14 cellular contexts compared by ENCODE assay signal in genomic region chr12:41917827-41918445, GRCh38.
DNase-seq lines count a peak whose midpoint lies in the region; ATAC-seq, FAIRE-seq and TF ChIP-seq lines count a peak whose summit lies in the region.
"Had no signal": no experiment of that assay in that cellular context is flagged by ENCODE, and none has a peak within 500 bp of the region (broad histone marks: within the 10 kb centered on the region; RNA-seq: fewer than 3 reads in every experiment).

No MANE protein-coding gene starts in this region.

- H3K9ac ChIP-seq in fibroblast of lung (ENCODE audit: insufficient read depth, low read length) = no peak overlapping the region

- ATAC-seq in psoas muscle (peak; percentile 65 to 96 (median 82)), GM21390 (IDR thresholded peaks at IDR 0.05; ENCODE audit: unreplicated experiment) (no peak)
- ATAC-seq: A549, sciatic nerve had no signal

- 15 to 17% (median 15%) methylated on average over 8 of the region's 8 CpGs for WGBS in psoas muscle, 3 donors

- H3K27me3 ChIP-seq in fibroblast of lung (ENCODE audit: control insufficient read depth, insufficient read depth, low read length) (no peaks in the 10 kb centered on the region), psoas muscle (ENCODE audit: insufficient read depth in 3 of 3, low read length in 2 of 3) (no peaks in the 10 kb centered on the region)
- H3K27me3 ChIP-seq: dorsolateral prefrontal cortex, tibial nerve had no signal

- no peaks in the 10 kb centered on the region for H3K79me2 ChIP-seq in fibroblast of lung (ENCODE audit: control insufficient read depth, insufficient read depth, low read length)

- intact Hi-C loops in psoas muscle (cut with DNase I) = no loop called here

- no peak overlapping the region for H2AFZ ChIP-seq in fibroblast of lung (ENCODE audit: low read length)

- H4K20me1 ChIP-seq in fibroblast of lung (ENCODE audit: control insufficient read depth, extremely low read depth, insufficient read depth, low read length) = no peaks in the 10 kb centered on the region

- no peaks in the 10 kb centered on the region for H3K4me1 ChIP-seq in fibroblast of lung (ENCODE audit: control insufficient read depth, extremely low read depth, insufficient read depth, low read length)
- peaks cover 12% of the 10 kb centered on the region for H3K4me1 ChIP-seq in psoas muscle
- H3K4me1 ChIP-seq: A549 had no signal

- no peaks in the 10 kb centered on the region for H3K36me3 ChIP-seq in fibroblast of lung (ENCODE audit: control insufficient read depth, insufficient read depth, low read length)
- H3K36me3 ChIP-seq in psoas muscle (ENCODE audit: insufficient read depth in 1 of 2, low read depth in 1 of 2) = no peaks in the 10 kb centered on the region
- H3K36me3 ChIP-seq: tibial nerve had no signal

- no peak for FAIRE-seq in HTR-8/SVneo (lab: Jason Lieb, UNC)
- FAIRE-seq: A549 had no signal

- TF ChIP-seq CTCF in fibroblast of lung (conservative IDR thresholded peaks at IDR 0.05 in 1 of 2, IDR thresholded peaks at IDR 0.05 in 1 of 2; ENCODE audit: low read depth in 1 of 2, low read length in 2 of 2) = no peak
- no peak for TF ChIP-seq CTCF in psoas muscle (IDR thresholded peaks at IDR 0.05)

- DNase-seq in NCI-H2107 treated with DMSO at 0.1 percent for 48 hours (lab: John Stamatoyannopoulos, UW; ENCODE audit: unreplicated experiment) (peak; percentile 62), NCI-H2107 (lab: John Stamatoyannopoulos, UW) (no peak), NCI-H82 treated with DMSO at 0.1 percent for 48 hours (lab: John Stamatoyannopoulos, UW; ENCODE audit: unreplicated experiment) (peak; percentile 28), fibroblast of lung (ENCODE audit: low read depth in 2 of 2) (peak; percentile 37 to 39), psoas muscle (no peak), HTR-8/SVneo (ENCODE audit: insufficient read length, low spot score) (no peak)
- DNase-seq in effector CD8-positive, alpha-beta T cell (lab: John Stamatoyannopoulos, UW) = no peak
- DNase-seq: activated naive CD8-positive, alpha-beta T cell treated with anti-CD3 and anti-CD28 coated beads for 36 hours; dorsolateral prefrontal cortex; Kasumi-1 had no signal

- H3K27ac ChIP-seq in fibroblast of lung (ENCODE audit: insufficient read depth, low read length) = no peak overlapping the region
- peak overlapping the region; percentile 2 for H3K27ac ChIP-seq in psoas muscle
- H3K27ac ChIP-seq: A549, tibial nerve had no signal

- no peak overlapping the region for H3K4me2 ChIP-seq in fibroblast of lung (ENCODE audit: extremely low read depth, insufficient read depth, low read length)
- H3K4me2 ChIP-seq: A549 had no signal

- H3K9me3 ChIP-seq in fibroblast of lung (ENCODE audit: control insufficient read depth, insufficient read depth, low read depth, low read length) = no peaks in the 10 kb centered on the region
- no peaks in the 10 kb centered on the region for H3K9me3 ChIP-seq in psoas muscle
- H3K9me3 ChIP-seq: A549, tibial nerve had no signal

- H3K4me3 ChIP-seq in fibroblast of lung (replicated peaks in 1 of 4; ENCODE audit: control extremely low read depth in 1 of 4, insufficient read depth in 1 of 4, low read depth in 3 of 4, low read length in 4 of 4) = no peak overlapping the region
- H3K4me3 ChIP-seq in psoas muscle = no peak overlapping the region
- H3K4me3 ChIP-seq: A549, tibial nerve had no signal

Comparison
In these comparisons a context has a peak if more than half of its experiments do, and no peak if none do; other contexts are left out.
1. DNase-seq: peak in NCI-H2107 treated with DMSO at 0.1 percent for 48 hours (single experiment), NCI-H82 treated with DMSO at 0.1 percent for 48 hours (single experiment) and fibroblast of lung (2 of 2); none in NCI-H2107 (single experiment), psoas muscle (0 of 2), HTR-8/SVneo (single experiment) and effector CD8-positive, alpha-beta T cell (single experiment).